Comparison of ENCODE assay signal across 8 cellular contexts in the genomic region with DNA sequence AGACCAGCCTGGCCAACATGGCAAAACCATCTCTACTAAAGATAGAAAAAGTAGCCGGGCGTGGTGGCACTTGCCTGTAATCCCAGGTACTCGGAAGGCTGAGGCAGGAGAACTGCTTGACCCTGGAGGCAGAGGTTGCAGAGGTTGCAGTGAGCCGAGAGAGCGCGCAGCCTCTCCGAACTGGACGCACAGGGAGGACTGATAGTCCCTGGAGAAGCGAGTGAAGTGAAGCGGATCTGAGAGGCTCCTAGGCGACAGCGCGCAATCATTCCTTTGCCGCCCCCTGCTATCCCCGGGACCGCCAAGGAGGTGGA. TPM values are rescaled to one million over a fixed set of nuclear protein-coding genes. Genes with fewer than 3 reads are reported as not detected.
DNase-seq lines count a peak whose midpoint lies in the region; ATAC-seq and TF ChIP-seq lines count a peak whose summit lies in the region.

No MANE protein-coding gene starts in this region.

- H3K4me1 ChIP-seq in GM23248 (ENCODE audit: insufficient read depth), result 0 out of 2 replicates have a peak, but pooled peaks cover 6% of the 10 kb centered on the region
- H3K4me1 ChIP-seq in heart left ventricle, result peaks cover 4 to 30% (median 17%) of the 10 kb centered on the region in 12 donors
- no peaks in the 10 kb centered on the region for H3K4me1 ChIP-seq in skeletal muscle satellite cell (ENCODE audit: control insufficient read depth, insufficient read depth, low read length)

- H3K9me3 ChIP-seq in GM23248 (ENCODE audit: low read depth), result no peaks in the 10 kb centered on the region
- no peaks in the 10 kb centered on the region for H3K9me3 ChIP-seq in heart left ventricle
- H3K9me3 ChIP-seq in skeletal muscle satellite cell (replicated peaks; ENCODE audit: low read length), result no peaks in the 10 kb centered on the region

- no peaks in the 10 kb centered on the region for H4K20me1 ChIP-seq in GM23248 (ENCODE audit: insufficient read depth)

- H3K36me3 ChIP-seq in GM23248 (ENCODE audit: low read depth) (peaks cover 25% of the 10 kb centered on the region), heart left ventricle (peaks cover 0 to 38% (median 37%) of the 10 kb centered on the region in 9 donors), skeletal muscle satellite cell (ENCODE audit: insufficient read depth, low read length) (peaks cover 31% of the 10 kb centered on the region)

- H3K27me3 ChIP-seq in GM23248 (replicated peaks; ENCODE audit: insufficient read depth) (no peaks in the 10 kb centered on the region), heart left ventricle (no peaks in the 10 kb centered on the region), skeletal muscle satellite cell (ENCODE audit: control insufficient read depth, insufficient read depth, low read length) (no peaks in the 10 kb centered on the region)

- H3K4me3 ChIP-seq in GM23248, result peak overlapping the region; percentile 98
- peak overlapping the region; percentile 60 to 97 (median 76) for H3K4me3 ChIP-seq in heart left ventricle
- peak overlapping the region; percentile 88 for H3K4me3 ChIP-seq in skeletal muscle satellite cell (ENCODE audit: low read length)

- intact Hi-C loops in heart left ventricle (cut with DNase I), result loop anchor here in 6 of 10 donors (1.0 to 10.0 kb wide), 10 partner anchors 36 to 312 kb away; partner anchors contain the start of genes ZNF562 (in 2 of the 6), ZNF846 (in 2 of the 6), FBXL12 (in 1 of the 6) and ZNF121 (in 1 of the 6)

- TF ChIP-seq CTCF in VCaP (conservative IDR thresholded peaks at IDR 0.05), result no peak
- no peak for TF ChIP-seq CTCF in heart left ventricle (IDR thresholded peaks at IDR 0.05)

- peak overlapping the region; percentile 92 for H2AFZ ChIP-seq in GM23248

- H3K79me2 ChIP-seq in GM23248 (ENCODE audit: insufficient read depth), result peaks cover 39% of the 10 kb centered on the region

- H3K27ac ChIP-seq in GM23248, result peak overlapping the region; percentile 95
- H3K27ac ChIP-seq in VCaP, result peak overlapping the region; percentile 94
- H3K27ac ChIP-seq in heart left ventricle, result peak overlapping the region; percentile 79 to 97 (median 93)

- in situ Hi-C loops in GM23248 (cut with MboI), result loop anchor here (10.0 kb wide), 1 partner anchor 164 kb away; no protein-coding TSS in a partner anchor

- peaks cover 9% of the 10 kb centered on the region; the same call in 1 of the 2 replicates for H3F3A ChIP-seq in GM23248 (ENCODE audit: insufficient read depth)

- peak overlapping the region; percentile 93 for H3K9ac ChIP-seq in GM23248
- peak overlapping the region; percentile 94 for H3K9ac ChIP-seq in skeletal muscle satellite cell (ENCODE audit: low read depth, low read length)

- peak in 1 of 4 donors; percentile 63 for ATAC-seq in heart left ventricle

- no peaks in the 10 kb centered on the region for H3K9me2 ChIP-seq in GM23248 (ENCODE audit: insufficient read depth)

- 2 to 4% methylated on average over 16 of the region's 16 CpGs for WGBS in GM23248 (ENCODE audit: low coverage in 1 of 2, low lambda C conversion rate in 2 of 2, missing lambda C conversion rate in 2 of 2), 2 experiments
- WGBS in heart left ventricle, 4 donors, result 0 to 1% (median 0%) methylated on average over 10 to 16 of the region's 16 CpGs

- peak overlapping the region; percentile 92 for H3K4me2 ChIP-seq in GM23248 (ENCODE audit: unreplicated experiment)
- peak overlapping the region; percentile 87 for H3K4me2 ChIP-seq in skeletal muscle satellite cell (ENCODE audit: low read length)

- DNase-seq in GM23248, result no peak
- DNase-seq in heart left ventricle, result no peak
- DNase-seq in LoVo (ENCODE audit: low spot score), result no peak
- no peak for DNase-seq in stimulated activated naive CD4-positive, alpha-beta T cell treated with Interleukin-2 at 50 U/mL for 16 hours (lab: John Stamatoyannopoulos, UW)
- DNase-seq in DMS153 treated with DMSO at 0.1 percent for 48 hours (lab: John Stamatoyannopoulos, UW; ENCODE audit: unreplicated experiment), result no peak
- no peak for DNase-seq in NCI-H146 (lab: John Stamatoyannopoulos, UW)

- TF ChIP-seq POLR2A in heart left ventricle (IDR thresholded peaks at IDR 0.05), result no peak

RNA-seq across cellular contexts. Expression of gene ZNF561, which starts 0.2 kb away (rescaled TPM):
- total RNA-seq in GM23248 (2014; rRNA removed; shearing (Covaris generic)), result 24.8 and 33.6 TPM in 2 replicates
- polyA plus RNA-seq in GM23248 (2016; fragmentation: Nextera tagmentation; extraction: Ambion mirVana) (15.5 and 16.0 TPM in 2 replicates), heart left ventricle (10 to 100 TPM in 1 of 2 donors, 1 to 10 TPM in 1; 8.7 to 16.6 TPM)
- total RNA-seq in heart left ventricle, result 10 to 100 TPM; 12.2 to 30.0 (median 20.8) TPM
- 23.4 and 25.1 TPM in 2 replicates for total RNA-seq in skeletal muscle satellite cell (2012; rRNA removed)

RNA-seq across cellular contexts. Expression of gene ZNF121, which starts 36.5 kb away (rescaled TPM):
- total RNA-seq in GM23248 (2014; rRNA removed; shearing (Covaris generic)), result 27.6 and 28.4 TPM in 2 replicates
- polyA plus RNA-seq in GM23248 (2016; fragmentation: Nextera tagmentation; extraction: Ambion mirVana) (6.9 and 7.9 TPM in 2 replicates), heart left ventricle (1 to 10 TPM; 6.8 to 7.4 TPM)
- total RNA-seq in heart left ventricle, result 10 to 100 TPM; 15.6 to 25.4 (median 19.1) TPM
- 50.2 and 60.3 TPM in 2 replicates for total RNA-seq in skeletal muscle satellite cell (2012; rRNA removed)

RNA-seq across cellular contexts. Expression of gene ZNF562, which starts 54.1 kb away (rescaled TPM):
- 17.5 and 21.9 TPM in 2 replicates for total RNA-seq in GM23248 (2014; rRNA removed; shearing (Covaris generic))
- polyA plus RNA-seq in GM23248 (2016; fragmentation: Nextera tagmentation; extraction: Ambion mirVana), result 7.2 and 8.0 TPM in 2 replicates
- 10 to 100 TPM; 13.5 to 24.1 (median 20.7) TPM for total RNA-seq in heart left ventricle
- polyA plus RNA-seq in heart left ventricle, result 10 to 100 TPM in 1 of 2 donors, 1 to 10 TPM in 1; 7.0 to 11.9 TPM
- 31.5 and 38.8 TPM in 2 replicates for total RNA-seq in skeletal muscle satellite cell (2012; rRNA removed)
